In genomic region chr12:70541-70940, GRCh38 we compare ENCODE assay signal across 1 cellular context. TPM values are rescaled to one million over a fixed set of nuclear protein-coding genes. Genes with fewer than 3 reads are reported as not detected.
"Had no signal": no experiment of that assay in that cellular context is flagged by ENCODE, and none has a peak within 500 bp of the region (broad histone marks: within the 10 kb centered on the region; RNA-seq: fewer than 3 reads in every experiment).

No MANE protein-coding gene starts in this region.

RNA-seq across cellular contexts. Expression of gene IQSEC3, which starts 4.0 kb away (rescaled TPM):
- total RNA-seq: pulmonary artery endothelial cell had no signal
